Comparison of ENCODE assay signal across 8 cellular contexts in genomic region chr5:74631088-74631960, GRCh38. TPM values are rescaled to one million over a fixed set of nuclear protein-coding genes. Genes with fewer than 3 reads are reported as not detected.
DNase-seq lines count a peak whose midpoint lies in the region; ATAC-seq and FAIRE-seq lines count a peak whose summit lies in the region.

No MANE protein-coding gene starts in this region.

- ATAC-seq in GM18499 (IDR thresholded peaks at IDR 0.05; ENCODE audit: insufficient read depth, unreplicated experiment) (peak; percentile 87), GM21786 (IDR thresholded peaks at IDR 0.05; ENCODE audit: unreplicated experiment) (peak; percentile 91)

- no peak overlapping the region for H3K4me3 Mint-ChIP-seq in activated naive CD4-positive, alpha-beta T cell treated with anti-CD3 and anti-CD28 coated beads, Interleukin-2, amount 10 ng/mL, durations not matched to agents 7 days and 5 days

- peak overlapping the region; percentile 81 for H3K27ac Mint-ChIP-seq in activated naive CD4-positive, alpha-beta T cell treated with anti-CD3 and anti-CD28 coated beads, Interleukin-2, amount 10 ng/mL, durations not matched to agents 7 days and 5 days

- FAIRE-seq in urothelium cell line (lab: Jason Lieb, UNC) = no peak

- CTCF ChIA-PET in activated naive CD4-positive, alpha-beta T cell treated with anti-CD3 and anti-CD28 coated beads, Interleukin-2, amount 10 ng/mL, durations not matched to agents 7 days and 5 days (lab: Charles Lee) = no interaction called here

- peak; percentile 95 to 96 for DNase-seq in Kasumi-1 (lab: John Stamatoyannopoulos, UW)
- DNase-seq in activated naive CD4-positive, alpha-beta T cell treated with anti-CD3 and anti-CD28 coated beads, Interleukin-2, amount 10 ng/mL, durations not matched to agents 7 days and 5 days = peak; percentile 48
- DNase-seq in iris pigment epithelial cell (ENCODE audit: low read depth) = peak; percentile 93
- DNase-seq in mesenteric fat pad (ENCODE audit: low spot score) = no peak
- DNase-seq in urothelium cell line (ENCODE audit: low spot score) = no peak
- DNase-seq in NCI-H1105 (lab: John Stamatoyannopoulos, UW) = no peak

- peaks cover under 1% of the 10 kb centered on the region for H3K27me3 Mint-ChIP-seq in activated naive CD4-positive, alpha-beta T cell treated with anti-CD3 and anti-CD28 coated beads, Interleukin-2, amount 10 ng/mL, durations not matched to agents 7 days and 5 days

- H3K9me3 Mint-ChIP-seq in activated naive CD4-positive, alpha-beta T cell treated with anti-CD3 and anti-CD28 coated beads, Interleukin-2, amount 10 ng/mL, durations not matched to agents 7 days and 5 days = no peaks in the 10 kb centered on the region

- peaks cover 28% of the 10 kb centered on the region for H3K4me1 Mint-ChIP-seq in activated naive CD4-positive, alpha-beta T cell treated with anti-CD3 and anti-CD28 coated beads, Interleukin-2, amount 10 ng/mL, durations not matched to agents 7 days and 5 days

- H3K36me3 Mint-ChIP-seq in activated naive CD4-positive, alpha-beta T cell treated with anti-CD3 and anti-CD28 coated beads, Interleukin-2, amount 10 ng/mL, durations not matched to agents 7 days and 5 days = peaks cover 3% of the 10 kb centered on the region

RNA-seq across cellular contexts. Expression of gene ENC1, which starts 9.2 kb away (rescaled TPM):
- 11.9 TPM for total RNA-seq in mesenteric fat pad

RNA-seq across cellular contexts. Expression of gene HEXB, which starts 53.7 kb away (rescaled TPM):
- 168 TPM for total RNA-seq in mesenteric fat pad

Comparison
In these comparisons a context has a peak if more than half of its experiments do, and no peak if none do; other contexts are left out.
1. DNase-seq: peak in Kasumi-1 (2 of 2), activated naive CD4-positive, alpha-beta T cell treated with anti-CD3 and anti-CD28 coated beads, Interleukin-2, amount 10 ng/mL, durations not matched to agents 7 days and 5 days (single experiment) and iris pigment epithelial cell (single experiment); none in mesenteric fat pad (single experiment), urothelium cell line (single experiment) and NCI-H1105 (single experiment).